16 cellular contexts compared by ENCODE assay signal in the genomic region with DNA sequence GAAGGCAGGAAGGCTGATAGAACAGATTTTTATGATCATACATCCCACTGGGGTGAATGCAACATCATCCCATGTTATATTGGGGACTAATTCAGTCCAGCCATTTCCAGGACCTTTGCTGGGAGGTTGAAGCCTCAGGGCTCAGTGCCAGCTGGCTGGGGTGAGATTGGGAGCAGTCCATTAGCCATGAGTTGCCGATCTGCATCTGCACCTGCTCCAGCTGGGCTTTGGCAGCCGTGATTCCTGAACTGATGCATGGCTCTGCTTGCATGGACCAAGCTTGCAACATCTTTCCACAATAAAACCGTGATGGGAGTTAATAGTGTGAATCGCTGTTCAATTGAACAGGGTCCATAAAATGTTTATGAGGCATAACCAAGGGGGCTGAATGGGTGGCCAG.
DNase-seq lines count a peak whose midpoint lies in the region; ATAC-seq, FAIRE-seq and TF ChIP-seq lines count a peak whose summit lies in the region.
"Had no signal": no experiment of that assay in that cellular context is flagged by ENCODE, and none has a peak within 500 bp of the region (broad histone marks: within the 10 kb centered on the region; RNA-seq: fewer than 3 reads in every experiment).

No MANE protein-coding gene starts in this region.

- no peaks in the 10 kb centered on the region for H3K27me3 Mint-ChIP-seq in endodermal cell (ENCODE audit: insufficient read depth)
- H3K27me3 Mint-ChIP-seq in T-helper 2 cell treated with Interferon-gamma antibody and Interleukin-4, amounts not matched to agents 5 μg/mL and 100 μg/mL, for 36 hours (ENCODE audit: low read depth): no peaks in the 10 kb centered on the region
- H3K27me3 Mint-ChIP-seq: activated naive CD8-positive, alpha-beta T cell treated with anti-CD3 and anti-CD28 coated beads, Interleukin-2, amount 50 U/mL, for 24 hours; naive B cell; stimulated activated memory B cell treated with anti-CD40 and anti-IgM and Interleukin-4, amounts not matched to agents 10 μg/mL and 1 μg/mL and 100 μg/mL, for 72 hours had no signal

- no peaks in the 10 kb centered on the region for H3K27me3 ChIP-seq in endodermal cell (ENCODE audit: control insufficient read depth, insufficient read depth, low read length, poor library complexity, severe bottlenecking)
- no peaks in the 10 kb centered on the region for H3K27me3 ChIP-seq in skeletal muscle tissue (ENCODE audit: control insufficient read depth in 3 of 3, insufficient read depth in 3 of 3, low read length in 3 of 3)
- H3K27me3 ChIP-seq: BLaER1 treated with 17β-estradiol and CSF1 and Interleukin-3, amounts not matched to agents 10 nM and 100 nM; breast epithelium had no signal

- H3K9me3 ChIP-seq in endodermal cell (ENCODE audit: control insufficient read depth, low read length): peaks cover 16% of the 10 kb centered on the region
- no peaks in the 10 kb centered on the region for H3K9me3 ChIP-seq in skeletal muscle tissue (ENCODE audit: control insufficient read depth in 3 of 3, low read length in 3 of 3)
- H3K9me3 ChIP-seq: breast epithelium, lower lobe of right lung had no signal

- H3K9ac ChIP-seq in endodermal cell (ENCODE audit: extremely low read depth, low read length, poor library complexity, severe bottlenecking): no peak overlapping the region
- peak overlapping the region in 2 of 3 donors; percentile 3 to 35 for H3K9ac ChIP-seq in skeletal muscle tissue (ENCODE audit: low read depth in 1 of 3, low read length in 3 of 3)
- H3K9ac ChIP-seq: BLaER1 treated with 17β-estradiol and CSF1 and Interleukin-3, amounts not matched to agents 10 nM and 100 nM had no signal

- H3K36me3 Mint-ChIP-seq in endodermal cell (ENCODE audit: low read depth): peaks cover 5% of the 10 kb centered on the region
- peaks cover 12% of the 10 kb centered on the region for H3K36me3 Mint-ChIP-seq in T-helper 2 cell treated with Interferon-gamma antibody and Interleukin-4, amounts not matched to agents 5 μg/mL and 100 μg/mL, for 36 hours (ENCODE audit: low read depth)

- no peaks in the 10 kb centered on the region for H3K4me1 ChIP-seq in endodermal cell (ENCODE audit: control insufficient read depth, insufficient read depth, low read length)
- peaks cover 60 to 76% (median 67%) of the 10 kb centered on the region in 3 donors for H3K4me1 ChIP-seq in skeletal muscle tissue (ENCODE audit: control insufficient read depth in 3 of 3, insufficient read depth in 3 of 3, low read length in 3 of 3)
- H3K4me1 ChIP-seq: breast epithelium, lower lobe of right lung had no signal

- no peak overlapping the region for H3K27ac ChIP-seq in endodermal cell (ENCODE audit: low read depth, low read length)
- peak overlapping the region; percentile 67 for H3K27ac ChIP-seq in skeletal muscle tissue (ENCODE audit: low read depth, low read length)
- H3K27ac ChIP-seq: 22Rv1; BLaER1 treated with 17β-estradiol and CSF1 and Interleukin-3, amounts not matched to agents 10 nM and 100 nM; breast epithelium; lower lobe of right lung had no signal

- WGBS in endodermal cell (ENCODE audit: insufficient coverage in 1 of 2, insufficient read length in 1 of 2), 2 experiments: 50 to 69% methylated on average over 2 to 4 of the region's 4 CpGs

- no peak for TF ChIP-seq CTCF in endodermal cell (conservative IDR thresholded peaks at IDR 0.05)

- peaks cover 17% of the 10 kb centered on the region for H3K4me1 Mint-ChIP-seq in endodermal cell
- no peaks in the 10 kb centered on the region for H3K4me1 Mint-ChIP-seq in T-helper 2 cell treated with Interferon-gamma antibody and Interleukin-4, amounts not matched to agents 5 μg/mL and 100 μg/mL, for 36 hours (ENCODE audit: low read depth)
- H3K4me1 Mint-ChIP-seq: activated naive CD8-positive, alpha-beta T cell treated with anti-CD3 and anti-CD28 coated beads, Interleukin-2, amount 50 U/mL, for 24 hours; stimulated activated memory B cell treated with anti-CD40 and anti-IgM and Interleukin-4, amounts not matched to agents 10 μg/mL and 1 μg/mL and 100 μg/mL, for 72 hours had no signal

- H3K9me3 Mint-ChIP-seq in endodermal cell: peaks cover 11% of the 10 kb centered on the region
- no peaks in the 10 kb centered on the region for H3K9me3 Mint-ChIP-seq in T-helper 2 cell treated with Interferon-gamma antibody and Interleukin-4, amounts not matched to agents 5 μg/mL and 100 μg/mL, for 36 hours
- H3K9me3 Mint-ChIP-seq: stimulated activated memory B cell treated with anti-CD40 and anti-IgM and Interleukin-4, amounts not matched to agents 10 μg/mL and 1 μg/mL and 100 μg/mL, for 72 hours had no signal

- no peak overlapping the region for H3K27ac Mint-ChIP-seq in endodermal cell
- H3K27ac Mint-ChIP-seq in T-helper 2 cell treated with Interferon-gamma antibody and Interleukin-4, amounts not matched to agents 5 μg/mL and 100 μg/mL, for 36 hours: no peak overlapping the region
- H3K27ac Mint-ChIP-seq: activated naive CD8-positive, alpha-beta T cell treated with anti-CD3 and anti-CD28 coated beads, Interleukin-2, amount 50 U/mL, for 24 hours; naive B cell; stimulated activated memory B cell treated with anti-CD40 and anti-IgM and Interleukin-4, amounts not matched to agents 10 μg/mL and 1 μg/mL and 100 μg/mL, for 72 hours had no signal

- no peak for FAIRE-seq in HTR-8/SVneo (lab: Jason Lieb, UNC)

- no peaks in the 10 kb centered on the region for H3K36me3 ChIP-seq in endodermal cell (ENCODE audit: control insufficient read depth, insufficient read depth, low read length)
- peaks cover 43 to 67% (median 55%) of the 10 kb centered on the region in 3 donors for H3K36me3 ChIP-seq in skeletal muscle tissue (ENCODE audit: control insufficient read depth in 3 of 3, insufficient read depth in 3 of 3, low read length in 3 of 3)
- H3K36me3 ChIP-seq: breast epithelium had no signal

- no peak overlapping the region for H3K4me3 Mint-ChIP-seq in endodermal cell
- no peak overlapping the region for H3K4me3 Mint-ChIP-seq in T-helper 2 cell treated with Interferon-gamma antibody and Interleukin-4, amounts not matched to agents 5 μg/mL and 100 μg/mL, for 36 hours
- H3K4me3 Mint-ChIP-seq: activated naive CD8-positive, alpha-beta T cell treated with anti-CD3 and anti-CD28 coated beads, Interleukin-2, amount 50 U/mL, for 24 hours; naive B cell; stimulated activated memory B cell treated with anti-CD40 and anti-IgM and Interleukin-4, amounts not matched to agents 10 μg/mL and 1 μg/mL and 100 μg/mL, for 72 hours had no signal

- DNase-seq in DMS 273 (lab: John Stamatoyannopoulos, UW; ENCODE audit: unreplicated experiment): peak; percentile 86
- DNase-seq in DMS 273 treated with DMSO at 0.1 percent for 48 hours (lab: John Stamatoyannopoulos, UW): no peak
- peak; percentile 74 for DNase-seq in NCI-H2196 (lab: John Stamatoyannopoulos, UW; ENCODE audit: unreplicated experiment)
- peak; percentile 19 for DNase-seq in endodermal cell
- DNase-seq in T-helper 2 cell treated with Interferon-gamma antibody and Interleukin-4, amounts not matched to agents 5 μg/mL and 100 μg/mL, for 36 hours (ENCODE audit: low spot score): no peak
- DNase-seq in HTR-8/SVneo (ENCODE audit: insufficient read length, low spot score): no peak
- DNase-seq: activated naive CD8-positive, alpha-beta T cell treated with anti-CD3 and anti-CD28 coated beads, Interleukin-2, amount 50 U/mL, for 24 hours; lower lobe of right lung; naive B cell had no signal

- no peak for ATAC-seq in GM21529 (IDR thresholded peaks at IDR 0.05; ENCODE audit: unreplicated experiment)
- ATAC-seq: activated naive CD8-positive, alpha-beta T cell treated with anti-CD3 and anti-CD28 coated beads, Interleukin-2, amount 50 U/mL, for 24 hours; HCT116; lower lobe of right lung; stimulated activated memory B cell treated with anti-CD40 and anti-IgM and Interleukin-4, amounts not matched to agents 10 μg/mL and 1 μg/mL and 100 μg/mL, for 72 hours had no signal

- H3K4me3 ChIP-seq in endodermal cell (ENCODE audit: low read length) (no peak overlapping the region), skeletal muscle tissue (ENCODE audit: low read length in 3 of 3) (peak overlapping the region; percentile 24 to 67 (median 33))
- H3K4me3 ChIP-seq: BLaER1 treated with 17β-estradiol and CSF1 and Interleukin-3, amounts not matched to agents 10 nM and 100 nM; breast epithelium; lower lobe of right lung had no signal

Comparison
In these comparisons a context has a peak if more than half of its experiments do, and no peak if none do; other contexts are left out.
1. DNase-seq: peak in DMS 273 (single experiment), NCI-H2196 (single experiment) and endodermal cell (single experiment); none in DMS 273 treated with DMSO at 0.1 percent for 48 hours (single experiment), T-helper 2 cell treated with Interferon-gamma antibody and Interleukin-4, amounts not matched to agents 5 μg/mL and 100 μg/mL, for 36 hours (single experiment) and HTR-8/SVneo (single experiment).